12 cellular contexts compared by ENCODE assay signal in the genomic region with DNA sequence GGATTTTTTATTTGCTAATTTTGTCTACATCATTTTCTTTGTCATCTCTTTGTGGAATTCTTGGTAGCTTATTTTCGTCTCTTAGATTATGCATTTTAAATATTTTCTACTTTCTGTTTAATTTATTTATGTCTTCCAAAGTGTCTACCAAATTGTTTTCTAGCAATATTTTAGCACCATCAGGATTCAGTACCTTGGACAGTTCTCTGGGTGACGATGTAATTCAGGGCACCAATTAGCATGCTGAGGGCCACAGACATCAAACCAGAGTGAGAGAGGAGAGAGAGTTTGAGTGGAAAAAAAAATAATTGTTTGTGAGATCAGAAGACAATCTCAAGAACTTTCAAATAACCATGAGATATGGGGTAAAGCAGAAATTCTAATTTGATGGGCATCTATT.
A peak's percentile ranks its signal among the peaks of the same experiment; 100 is the strongest.
DNase-seq lines count a peak whose midpoint lies in the region; ATAC-seq, FAIRE-seq and TF ChIP-seq lines count a peak whose summit lies in the region.
"Had no signal": no experiment of that assay in that cellular context is flagged by ENCODE, and none has a peak within 500 bp of the region (broad histone marks: within the 10 kb centered on the region; RNA-seq: fewer than 3 reads in every experiment).

No MANE protein-coding gene starts in this region.

- no peaks in the 10 kb centered on the region for H3K27me3 Mint-ChIP-seq in astrocyte (ENCODE audit: low read depth, unreplicated experiment)
- H3K27me3 Mint-ChIP-seq in activated CD8-positive, alpha-beta memory T cell treated with anti-CD3 and anti-CD28 coated beads, Interleukin-2, amount 10 ng/mL, durations not matched to agents 7 days and 5 days = no peaks in the 10 kb centered on the region
- H3K27me3 Mint-ChIP-seq: activated CD4-positive, alpha-beta memory T cell treated with anti-CD3 and anti-CD28 coated beads for 36 hours had no signal

- no peak overlapping the region for H3K4me3 Mint-ChIP-seq in astrocyte (ENCODE audit: unreplicated experiment)
- no peak overlapping the region for H3K4me3 Mint-ChIP-seq in activated CD8-positive, alpha-beta memory T cell treated with anti-CD3 and anti-CD28 coated beads, Interleukin-2, amount 10 ng/mL, durations not matched to agents 7 days and 5 days
- H3K4me3 Mint-ChIP-seq: activated CD4-positive, alpha-beta memory T cell treated with anti-CD3 and anti-CD28 coated beads for 36 hours had no signal

- H2AFZ ChIP-seq in astrocyte (ENCODE audit: low read depth, low read length) = no peak overlapping the region

- H3K4me1 Mint-ChIP-seq in astrocyte (ENCODE audit: low read depth, unreplicated experiment) = no peaks in the 10 kb centered on the region
- H3K4me1 Mint-ChIP-seq in activated CD8-positive, alpha-beta memory T cell treated with anti-CD3 and anti-CD28 coated beads, Interleukin-2, amount 10 ng/mL, durations not matched to agents 7 days and 5 days = no peaks in the 10 kb centered on the region

- no peak overlapping the region for H3K27ac ChIP-seq in astrocyte (ENCODE audit: low read depth, low read length)
- no peak overlapping the region for H3K27ac ChIP-seq in iPS DF 6.9 (ENCODE audit: low read length)
- no peak overlapping the region for H3K27ac ChIP-seq in right cardiac atrium (ENCODE audit: low read length)
- H3K27ac ChIP-seq: SJSA1 had no signal

- peak; percentile 9 for DNase-seq in GM03348 (ENCODE audit: low spot score)
- peak; percentile 23 for DNase-seq in M059J (ENCODE audit: low read depth)
- DNase-seq in astrocyte (ENCODE audit: low read depth) = peak; percentile 2
- DNase-seq in iPS DF 6.9 (ENCODE audit: low read depth, low spot score) = peak; percentile 16
- no peak for DNase-seq in T-helper 9 cell
- no peak for DNase-seq in activated CD8-positive, alpha-beta memory T cell treated with anti-CD3 and anti-CD28 coated beads, Interleukin-2, amount 10 ng/mL, durations not matched to agents 7 days and 5 days
- no peak for DNase-seq in right cardiac atrium
- DNase-seq: activated CD4-positive, alpha-beta memory T cell treated with anti-CD3 and anti-CD28 coated beads for 36 hours; activated naive CD4-positive, alpha-beta T cell had no signal

- H3K36me3 ChIP-seq in astrocyte (ENCODE audit: insufficient read depth, low read length) = no peaks in the 10 kb centered on the region
- no peaks in the 10 kb centered on the region for H3K36me3 ChIP-seq in iPS DF 6.9 (ENCODE audit: control insufficient read depth, insufficient read depth, low read length)
- H3K36me3 ChIP-seq: SJSA1 had no signal

- peaks cover 2% of the 10 kb centered on the region for H3K36me3 Mint-ChIP-seq in astrocyte (ENCODE audit: low read depth, unreplicated experiment)
- no peaks in the 10 kb centered on the region for H3K36me3 Mint-ChIP-seq in activated CD8-positive, alpha-beta memory T cell treated with anti-CD3 and anti-CD28 coated beads, Interleukin-2, amount 10 ng/mL, durations not matched to agents 7 days and 5 days
- H3K36me3 Mint-ChIP-seq: activated CD4-positive, alpha-beta memory T cell treated with anti-CD3 and anti-CD28 coated beads for 36 hours had no signal

- no peaks in the 10 kb centered on the region for H3K79me2 ChIP-seq in astrocyte (ENCODE audit: insufficient read depth, low read length)

- FAIRE-seq in astrocyte (lab: Jason Lieb, UNC) = no peak

- no peaks in the 10 kb centered on the region for H4K20me1 ChIP-seq in astrocyte (ENCODE audit: insufficient read depth, low read length)

- H3K27me3 ChIP-seq in astrocyte (ENCODE audit: insufficient read depth, low read length) (no peaks in the 10 kb centered on the region), iPS DF 6.9 (ENCODE audit: control insufficient read depth, insufficient read depth, low read length) (no peaks in the 10 kb centered on the region), right cardiac atrium (ENCODE audit: control insufficient read depth, insufficient read depth) (no peaks in the 10 kb centered on the region)
- H3K27me3 ChIP-seq: SJSA1 had no signal

- TF ChIP-seq CTCF in astrocyte (IDR thresholded peaks at IDR 0.05; ENCODE audit: insufficient read depth, low read depth, low read length) = no peak

- ATAC-seq in HG03565 (IDR thresholded peaks at IDR 0.05; ENCODE audit: unreplicated experiment) = no peak
- ATAC-seq in activated CD8-positive, alpha-beta memory T cell treated with anti-CD3 and anti-CD28 coated beads, Interleukin-2, amount 10 ng/mL, durations not matched to agents 7 days and 5 days = no peak
- no peak for ATAC-seq in right cardiac atrium

- H3K9me3 ChIP-seq in astrocyte (ENCODE audit: insufficient read depth, low read depth, low read length) = no peaks in the 10 kb centered on the region
- no peaks in the 10 kb centered on the region for H3K9me3 ChIP-seq in iPS DF 6.9 (ENCODE audit: control insufficient read depth, insufficient read depth, low read length)
- H3K9me3 ChIP-seq in right cardiac atrium (ENCODE audit: control insufficient read depth, low read length) = no peaks in the 10 kb centered on the region
- H3K9me3 ChIP-seq: Caco-2 had no signal

- H3K4me1 ChIP-seq in astrocyte (ENCODE audit: insufficient read depth, low read length) = no peaks in the 10 kb centered on the region
- no peaks in the 10 kb centered on the region for H3K4me1 ChIP-seq in iPS DF 6.9 (ENCODE audit: control insufficient read depth, insufficient read depth, low read length)
- H3K4me1 ChIP-seq in right cardiac atrium (ENCODE audit: control insufficient read depth, insufficient read depth, low read length) = no peaks in the 10 kb centered on the region
- H3K4me1 ChIP-seq: Caco-2, SJSA1 had no signal

- no CpG with 5 or more reads among the region's 2 CpGs for WGBS in iPS DF 6.9 (ENCODE audit: insufficient coverage, insufficient read length)
- 16% methylated on average over 2 of the region's 2 CpGs for WGBS in right cardiac atrium

- no peak overlapping the region for H3K9ac ChIP-seq in astrocyte (ENCODE audit: low read length)

- CTCF ChIA-PET in activated CD8-positive, alpha-beta memory T cell treated with anti-CD3 and anti-CD28 coated beads, Interleukin-2, amount 10 ng/mL, durations not matched to agents 7 days and 5 days (lab: Charles Lee) = no interaction called here

- no peaks in the 10 kb centered on the region for H3K9me3 Mint-ChIP-seq in astrocyte (ENCODE audit: unreplicated experiment)
- peaks cover 6% of the 10 kb centered on the region for H3K9me3 Mint-ChIP-seq in activated CD8-positive, alpha-beta memory T cell treated with anti-CD3 and anti-CD28 coated beads, Interleukin-2, amount 10 ng/mL, durations not matched to agents 7 days and 5 days (ENCODE audit: low read depth)

- H3K27ac Mint-ChIP-seq in astrocyte (ENCODE audit: unreplicated experiment) = no peak overlapping the region
- H3K27ac Mint-ChIP-seq in activated CD8-positive, alpha-beta memory T cell treated with anti-CD3 and anti-CD28 coated beads, Interleukin-2, amount 10 ng/mL, durations not matched to agents 7 days and 5 days = no peak overlapping the region
- H3K27ac Mint-ChIP-seq: activated CD4-positive, alpha-beta memory T cell treated with anti-CD3 and anti-CD28 coated beads for 36 hours had no signal

- no peak overlapping the region for H3K4me2 ChIP-seq in astrocyte (ENCODE audit: low read length)

- intact Hi-C loops in right cardiac atrium (cut with DNase I) = no loop called here

- H3K4me3 ChIP-seq in astrocyte (ENCODE audit: insufficient read depth, low read depth, low read length) = no peak overlapping the region
- H3K4me3 ChIP-seq in iPS DF 6.9 (ENCODE audit: low read length) = no peak overlapping the region
- no peak overlapping the region for H3K4me3 ChIP-seq in right cardiac atrium (ENCODE audit: low read length)
- H3K4me3 ChIP-seq: SJSA1 had no signal

Comparison
In these comparisons a context has a peak if more than half of its experiments do, and no peak if none do; other contexts are left out.
1. DNase-seq: peak in GM03348 (single experiment), M059J (single experiment), astrocyte (single experiment) and iPS DF 6.9 (single experiment); none in T-helper 9 cell (single experiment), activated CD8-positive, alpha-beta memory T cell treated with anti-CD3 and anti-CD28 coated beads, Interleukin-2, amount 10 ng/mL, durations not matched to agents 7 days and 5 days (single experiment) and right cardiac atrium (0 of 3).